1 cellular context compared by ENCODE assay signal in genomic region chr12:96107236-96107635, GRCh38.
TF ChIP-seq lines count a peak whose summit lies in the region.

No MANE protein-coding gene starts in this region.

TF ChIP-seq in HepG2, 621 proteins besides CTCF, POLR2A, EP300 and RAD21 (continued from another document):
- TF ChIP-seq STAT5B (CRISPR knock-in tag; IDR thresholded peaks at IDR 0.05) = no peak
- TF ChIP-seq KMT2B (CRISPR knock-in tag; IDR thresholded peaks at IDR 0.05) = no peak
- TF ChIP-seq ZNF136 (CRISPR knock-in tag; IDR thresholded peaks at IDR 0.05; ENCODE audit: low read depth) = no peak
- TF ChIP-seq KLF13 (CRISPR knock-in tag; IDR thresholded peaks at IDR 0.05) = no peak
TF ChIP-seq in HepG2: peak in this region for 0.
